10 cellular contexts compared by ENCODE assay signal in genomic region chr3:133943639-133944131, GRCh38. TPM values are rescaled to one million over a fixed set of nuclear protein-coding genes. Genes with fewer than 3 reads are reported as not detected.
A peak's percentile ranks its signal among the peaks of the same experiment; 100 is the strongest.
DNase-seq lines count a peak whose midpoint lies in the region; ATAC-seq, FAIRE-seq and TF ChIP-seq lines count a peak whose summit lies in the region.
"Had no signal": no experiment of that assay in that cellular context is flagged by ENCODE, and none has a peak within 500 bp of the region (broad histone marks: within the 10 kb centered on the region; RNA-seq: fewer than 3 reads in every experiment).

No MANE protein-coding gene starts in this region.

- H3K36me3 Mint-ChIP-seq in astrocyte (ENCODE audit: low read depth, unreplicated experiment), result no peaks in the 10 kb centered on the region
- H3K36me3 Mint-ChIP-seq: CD4-positive, alpha-beta memory T cell had no signal

- H3K4me2 ChIP-seq in astrocyte (ENCODE audit: low read length), result peak overlapping the region; percentile 74

- H3K4me1 Mint-ChIP-seq in astrocyte (ENCODE audit: low read depth, unreplicated experiment), result peaks cover 28% of the 10 kb centered on the region

- H3K9me3 ChIP-seq in astrocyte (ENCODE audit: insufficient read depth, low read depth, low read length), result no peaks in the 10 kb centered on the region
- H3K9me3 ChIP-seq: ovary had no signal

- peaks cover 14% of the 10 kb centered on the region for H4K20me1 ChIP-seq in astrocyte (ENCODE audit: insufficient read depth, low read length)

- peak overlapping the region; percentile 59 for H3K4me3 ChIP-seq in ACC112 (ENCODE audit: low read depth, low read length)
- peak overlapping the region; percentile 26 for H3K4me3 ChIP-seq in astrocyte (ENCODE audit: insufficient read depth, low read depth, low read length)
- no peak overlapping the region for H3K4me3 ChIP-seq in kidney epithelial cell (ENCODE audit: low read depth, low read length)
- H3K4me3 ChIP-seq: ovary had no signal

- no peak overlapping the region for H3K4me3 Mint-ChIP-seq in astrocyte (ENCODE audit: unreplicated experiment)
- H3K4me3 Mint-ChIP-seq: CD4-positive, alpha-beta memory T cell had no signal

- peak; percentile 85 for FAIRE-seq in astrocyte (lab: Jason Lieb, UNC)

- peaks cover 2% of the 10 kb centered on the region for H3K9me3 Mint-ChIP-seq in astrocyte (ENCODE audit: unreplicated experiment)
- H3K9me3 Mint-ChIP-seq: CD4-positive, alpha-beta memory T cell had no signal

- no peak overlapping the region for H2AFZ ChIP-seq in ACC112 (ENCODE audit: low read length, unreplicated experiment)
- no peak overlapping the region for H2AFZ ChIP-seq in astrocyte (ENCODE audit: low read depth, low read length)

- in situ Hi-C loops in KBM-7 (cut with MboI; ENCODE audit: low pct_unique_long_range_greater_than_20kb, low sequenced_read_pairs), result no loop called here

- no peaks in the 10 kb centered on the region for H3K79me2 ChIP-seq in ACC112 (ENCODE audit: control insufficient read depth, insufficient read depth, low read length, unreplicated experiment)
- H3K79me2 ChIP-seq in astrocyte (ENCODE audit: insufficient read depth, low read length), result no peaks in the 10 kb centered on the region

- H3K27me3 Mint-ChIP-seq in astrocyte (ENCODE audit: low read depth, unreplicated experiment), result peaks cover 65% of the 10 kb centered on the region

- H3K4me1 ChIP-seq in ACC112 (ENCODE audit: control insufficient read depth, insufficient read depth, low read length, unreplicated experiment) (peaks cover 59% of the 10 kb centered on the region), astrocyte (ENCODE audit: insufficient read depth, low read length) (peaks cover 36% of the 10 kb centered on the region)

- H3K27me3 ChIP-seq in ACC112 (ENCODE audit: insufficient read depth, low read length), result no peaks in the 10 kb centered on the region
- peaks cover 4% of the 10 kb centered on the region for H3K27me3 ChIP-seq in astrocyte (ENCODE audit: insufficient read depth, low read length)
- H3K27me3 ChIP-seq in kidney epithelial cell (ENCODE audit: control insufficient read depth, insufficient read depth, low read length), result no peaks in the 10 kb centered on the region
- H3K27me3 ChIP-seq: ovary had no signal

- ATAC-seq in GM21515 (IDR thresholded peaks at IDR 0.05; ENCODE audit: unreplicated experiment), result no peak
- no peak for ATAC-seq in GM18511 (IDR thresholded peaks at IDR 0.05; ENCODE audit: unreplicated experiment)
- ATAC-seq in HG02610 (IDR thresholded peaks at IDR 0.05; ENCODE audit: unreplicated experiment), result no peak

- TF ChIP-seq CTCF in astrocyte (IDR thresholded peaks at IDR 0.05; ENCODE audit: insufficient read depth, low read depth, low read length), result no peak
- no peak for TF ChIP-seq CTCF in kidney epithelial cell (IDR thresholded peaks at IDR 0.05; ENCODE audit: insufficient read depth, low read length, poor library complexity, severe bottlenecking)

- peak; percentile 92 for DNase-seq in KBM-7
- DNase-seq in astrocyte (ENCODE audit: low read depth), result peak; percentile 99
- DNase-seq in kidney epithelial cell (ENCODE audit: low read depth), result peak; percentile 86
- DNase-seq in cortex of kidney (lab: John Stamatoyannopoulos, UW), result no peak
- DNase-seq: CD4-positive, alpha-beta memory T cell had no signal

- no peak overlapping the region for H3K27ac Mint-ChIP-seq in astrocyte (ENCODE audit: unreplicated experiment)
- H3K27ac Mint-ChIP-seq: CD4-positive, alpha-beta memory T cell had no signal

- peak overlapping the region; percentile 82 for H3K27ac ChIP-seq in ACC112 (ENCODE audit: low read depth, low read length)
- H3K27ac ChIP-seq in astrocyte (ENCODE audit: low read depth, low read length), result peak overlapping the region; percentile 35
- H3K27ac ChIP-seq: ovary had no signal

- no peaks in the 10 kb centered on the region for H3K36me3 ChIP-seq in ACC112 (ENCODE audit: insufficient read depth, low read length)
- no peaks in the 10 kb centered on the region for H3K36me3 ChIP-seq in astrocyte (ENCODE audit: insufficient read depth, low read length)
- no peaks in the 10 kb centered on the region for H3K36me3 ChIP-seq in kidney epithelial cell (ENCODE audit: control insufficient read depth, insufficient read depth, low read length)
- H3K36me3 ChIP-seq: ovary had no signal

- H3K9ac ChIP-seq in astrocyte (ENCODE audit: low read length), result no peak overlapping the region

RNA-seq across cellular contexts. Expression of gene RAB6B, which starts 48.0 kb away (rescaled TPM):
- total RNA-seq in astrocyte (60.5 and 61.8 TPM in 2 replicates), kidney epithelial cell (4.1 and 4.4 TPM in 2 replicates)

Comparison
In these comparisons a context has a peak if more than half of its experiments do, and no peak if none do; other contexts are left out.
1. RNA of gene RAB6B, which starts 48.0 kb away (total RNA-seq): 60.5 to 61.8 TPM in astrocyte; 4.1 to 4.4 TPM in kidney epithelial cell; every median in the first group is over 10 times any median in the second.